8 cellular contexts compared by ENCODE assay signal in the genomic region with DNA sequence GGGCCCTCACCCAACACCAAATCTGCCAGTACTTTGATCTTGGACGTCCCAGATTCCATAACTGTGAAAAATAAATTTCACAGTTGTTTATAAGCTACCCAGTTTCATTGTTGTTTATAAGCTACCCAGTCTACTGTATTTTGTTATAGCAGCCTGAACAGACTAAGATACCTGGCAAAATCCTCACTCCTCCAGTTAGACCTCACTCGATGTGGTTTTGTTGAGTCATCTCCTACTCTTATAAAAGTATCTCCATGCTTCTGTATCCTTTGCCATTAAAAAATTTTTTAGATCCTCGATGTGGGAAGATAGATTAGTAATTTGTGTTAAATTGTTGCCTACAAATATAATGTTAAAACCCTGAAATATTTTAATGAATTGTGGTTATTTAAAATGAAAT. TPM values are rescaled to one million over a fixed set of nuclear protein-coding genes. Genes with fewer than 3 reads are reported as not detected.
"Had no signal": no experiment of that assay in that cellular context is flagged by ENCODE, and none has a peak within 500 bp of the region (broad histone marks: within the 10 kb centered on the region; RNA-seq: fewer than 3 reads in every experiment).

No MANE protein-coding gene starts in this region.

- H3K9ac ChIP-seq: KMS-11 had no signal

- H3K27ac ChIP-seq: HL-60, KMS-11 had no signal

- H3K4me3 ChIP-seq: K562 had no signal

- ATAC-seq: HepG2, K562 had no signal

- H3K4me2 ChIP-seq: KMS-11 had no signal

- DNase-seq: IMR-90, KBM-7, KG1 had no signal

RNA-seq across cellular contexts. Expression of a gene that starts 16.4 kb away (rescaled TPM):
- polyA plus RNA-seq: IgD-negative memory B cell had no signal
